In genomic region chr6:10403385-10404106, GRCh38 we compare ENCODE assay signal across 7 cellular contexts. TPM values are rescaled to one million over a fixed set of nuclear protein-coding genes. Genes with fewer than 3 reads are reported as not detected.
DNase-seq lines count a peak whose midpoint lies in the region; ATAC-seq, FAIRE-seq and TF ChIP-seq lines count a peak whose summit lies in the region.

No MANE protein-coding gene starts in this region.

- peak; percentile 18 for ATAC-seq in GM21786 (IDR thresholded peaks at IDR 0.05; ENCODE audit: unreplicated experiment)

- no peak for TF ChIP-seq POLR2A in GM12892 (IDR thresholded peaks at IDR 0.05; ENCODE audit: low read depth, low read length)

- no peak for TF ChIP-seq CTCF in brain microvascular endothelial cell (IDR thresholded peaks at IDR 0.05; ENCODE audit: low read depth, low read length, missing control alignments)

- H3K9me3 ChIP-seq in mesodermal cell (ENCODE audit: control insufficient read depth, low read length) = no peaks in the 10 kb centered on the region

- peaks cover 44% of the 10 kb centered on the region for H3K4me1 ChIP-seq in mesodermal cell (ENCODE audit: control insufficient read depth, insufficient read depth, low read length, poor library complexity, severe bottlenecking)

- peak overlapping the region; percentile 59 for H3K4me3 ChIP-seq in brain microvascular endothelial cell (ENCODE audit: low read depth, low read length)
- peak overlapping the region; percentile 46 for H3K4me3 ChIP-seq in mesodermal cell (ENCODE audit: extremely low read depth, insufficient read depth, low read length, poor library complexity, severe bottlenecking)

- DNase-seq in GM12892 (ENCODE audit: insufficient read length) = no peak
- DNase-seq in HuH-7 (ENCODE audit: low spot score) = peak; percentile 49
- DNase-seq in brain microvascular endothelial cell = peak; percentile 75
- DNase-seq in nucleus accumbens (lab: John Stamatoyannopoulos, UW) = no peak
- no peak for DNase-seq in activated CD4-positive, alpha-beta T cell treated with anti-CD3 and anti-CD28 coated beads, Interleukin-2, amount 50 U/mL, for 1 hour

- H3K27ac ChIP-seq in brain microvascular endothelial cell = peak overlapping the region; percentile 70
- peak overlapping the region; percentile 78 for H3K27ac ChIP-seq in mesodermal cell (ENCODE audit: low read depth, low read length, severe bottlenecking)

- H3K36me3 ChIP-seq in brain microvascular endothelial cell (replicated peaks) (no peaks in the 10 kb centered on the region), mesodermal cell (ENCODE audit: control insufficient read depth, insufficient read depth, low read length) (no peaks in the 10 kb centered on the region)

- H3K27me3 ChIP-seq in brain microvascular endothelial cell (replicated peaks) = peaks cover 3% of the 10 kb centered on the region

- 2 to 12% methylated on average over 7 of the region's 16 CpGs for WGBS in mesodermal cell (ENCODE audit: insufficient coverage in 2 of 2), 2 experiments

- FAIRE-seq in GM12892 (lab: Jason Lieb, UNC) = peak; percentile 36

- in situ Hi-C loops in brain microvascular endothelial cell (cut with HindIII; ENCODE audit: low pct_ligation_motif_present, low sequenced_read_pairs) = no loop called here

RNA-seq across cellular contexts. Expression of gene TFAP2A, which starts 11.3 kb away (rescaled TPM):
- 1.5 TPM for polyA plus RNA-seq in GM12892 (2012; ENCODE audit: missing spikeins)
- polyA plus RNA-seq in mesodermal cell (2013, experiment 1 of 2) = 22.4 TPM
- polyA plus RNA-seq in mesodermal cell (2013, experiment 2 of 2) = 17.4 TPM

Comparison
In these comparisons a context has a peak if more than half of its experiments do, and no peak if none do; other contexts are left out.
1. DNase-seq: peak in HuH-7 (single experiment) and brain microvascular endothelial cell (single experiment); none in GM12892 (single experiment), nucleus accumbens (0 of 56) and activated CD4-positive, alpha-beta T cell treated with anti-CD3 and anti-CD28 coated beads, Interleukin-2, amount 50 U/mL, for 1 hour (single experiment).